In the genomic region with DNA sequence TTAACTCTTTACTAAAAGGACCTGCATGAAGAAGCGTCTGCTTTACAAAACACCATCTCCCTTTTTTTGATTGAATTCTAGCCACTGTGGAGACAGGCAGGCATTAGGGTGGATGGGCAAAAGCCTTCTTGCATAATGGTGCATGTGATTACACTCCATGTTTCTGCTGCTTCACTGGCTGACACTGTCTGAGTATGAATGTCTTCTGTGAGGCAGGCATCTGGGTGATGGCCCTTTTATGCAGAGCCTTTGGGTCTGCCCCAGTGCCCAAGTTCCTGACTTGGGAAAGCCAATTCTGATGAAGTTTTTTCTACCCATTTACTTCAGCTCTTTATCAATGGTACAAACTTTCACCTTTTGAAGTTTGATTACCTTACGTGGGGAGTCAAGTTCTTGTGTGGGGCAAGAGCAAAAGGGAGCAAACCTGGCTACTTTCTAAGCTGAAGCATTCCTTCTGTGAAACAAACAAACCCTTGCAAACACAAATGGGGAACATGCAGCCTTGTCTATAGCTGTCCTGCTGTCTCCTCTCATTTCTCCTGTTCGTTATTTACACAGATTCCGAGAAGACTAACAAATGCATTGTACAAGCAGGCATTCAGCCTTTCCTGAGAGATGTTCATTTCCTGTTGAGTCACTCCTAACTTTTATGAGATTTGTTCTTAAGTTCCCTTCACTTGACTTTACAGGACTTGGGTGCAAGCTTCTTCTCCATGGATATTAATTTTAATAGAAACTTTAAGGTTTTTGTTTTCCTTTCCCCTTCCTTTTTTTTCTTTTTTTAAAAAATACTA, we compare ENCODE assay signal across 1 cellular context.
TF ChIP-seq lines count a peak whose summit lies in the region.

No MANE protein-coding gene starts in this region.

TF ChIP-seq in SK-N-SH treated with all-trans-retinoic acid at 6 μM for 48 hours, 23 proteins besides CTCF, POLR2A, EP300 and RAD21 (continued from another document):
- TF ChIP-seq, protein P1, sequence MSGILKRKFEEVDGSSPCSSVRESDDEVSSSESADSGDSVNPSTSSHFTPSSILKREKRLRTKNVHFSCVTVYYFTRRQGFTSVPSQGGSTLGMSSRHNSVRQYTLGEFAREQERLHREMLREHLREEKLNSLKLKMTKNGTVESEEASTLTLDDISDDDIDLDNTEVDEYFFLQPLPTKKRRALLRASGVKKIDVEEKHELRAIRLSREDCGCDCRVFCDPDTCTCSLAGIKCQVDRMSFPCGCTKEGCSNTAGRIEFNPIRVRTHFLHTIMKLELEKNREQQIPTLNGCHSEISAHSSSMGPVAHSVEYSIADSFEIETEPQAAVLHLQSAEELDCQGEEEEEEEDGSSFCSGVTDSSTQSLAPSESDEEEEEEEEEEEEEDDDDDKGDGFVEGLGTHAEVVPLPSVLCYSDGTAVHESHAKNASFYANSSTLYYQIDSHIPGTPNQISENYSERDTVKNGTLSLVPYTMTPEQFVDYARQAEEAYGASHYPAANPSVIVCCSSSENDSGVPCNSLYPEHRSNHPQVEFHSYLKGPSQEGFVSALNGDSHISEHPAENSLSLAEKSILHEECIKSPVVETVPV (CRISPR knock-in tag; IDR thresholded peaks at IDR 0.05): no peak
- TF ChIP-seq CSDC2 (CRISPR knock-in tag; IDR thresholded peaks at IDR 0.05) (no peak), OSR1 (CRISPR knock-in tag; IDR thresholded peaks at IDR 0.05) (no peak), RARB (CRISPR knock-in tag; IDR thresholded peaks at IDR 0.05) (no peak), ESRRG (CRISPR knock-in tag; IDR thresholded peaks at IDR 0.05) (no peak), ZC3H10 (CRISPR knock-in tag; IDR thresholded peaks at IDR 0.05) (no peak), ZFP3 (CRISPR knock-in tag; IDR thresholded peaks at IDR 0.05) (no peak), BACH2 (CRISPR knock-in tag; IDR thresholded peaks at IDR 0.05; ENCODE audit: borderline replicate concordance) (no peak)
- TF ChIP-seq, protein P2, sequence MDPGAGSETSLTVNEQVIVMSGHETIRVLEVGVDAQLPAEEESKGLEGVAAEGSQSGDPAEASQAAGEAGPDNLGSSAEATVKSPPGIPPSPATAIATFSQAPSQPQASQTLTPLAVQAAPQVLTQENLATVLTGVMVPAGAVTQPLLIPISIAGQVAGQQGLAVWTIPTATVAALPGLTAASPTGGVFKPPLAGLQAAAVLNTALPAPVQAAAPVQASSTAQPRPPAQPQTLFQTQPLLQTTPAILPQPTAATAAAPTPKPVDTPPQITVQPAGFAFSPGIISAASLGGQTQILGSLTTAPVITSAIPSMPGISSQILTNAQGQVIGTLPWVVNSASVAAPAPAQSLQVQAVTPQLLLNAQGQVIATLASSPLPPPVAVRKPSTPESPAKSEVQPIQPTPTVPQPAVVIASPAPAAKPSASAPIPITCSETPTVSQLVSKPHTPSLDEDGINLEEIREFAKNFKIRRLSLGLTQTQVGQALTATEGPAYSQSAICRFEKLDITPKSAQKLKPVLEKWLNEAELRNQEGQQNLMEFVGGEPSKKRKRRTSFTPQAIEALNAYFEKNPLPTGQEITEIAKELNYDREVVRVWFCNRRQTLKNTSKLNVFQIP (CRISPR knock-in tag; IDR thresholded peaks at IDR 0.05; ENCODE audit: borderline replicate concordance, low read depth): no peak
TF ChIP-seq in SK-N-SH treated with all-trans-retinoic acid at 6 μM for 48 hours: peak in this region for 0.
